ENCODE assay signal across 17 cellular contexts in the genomic region with DNA sequence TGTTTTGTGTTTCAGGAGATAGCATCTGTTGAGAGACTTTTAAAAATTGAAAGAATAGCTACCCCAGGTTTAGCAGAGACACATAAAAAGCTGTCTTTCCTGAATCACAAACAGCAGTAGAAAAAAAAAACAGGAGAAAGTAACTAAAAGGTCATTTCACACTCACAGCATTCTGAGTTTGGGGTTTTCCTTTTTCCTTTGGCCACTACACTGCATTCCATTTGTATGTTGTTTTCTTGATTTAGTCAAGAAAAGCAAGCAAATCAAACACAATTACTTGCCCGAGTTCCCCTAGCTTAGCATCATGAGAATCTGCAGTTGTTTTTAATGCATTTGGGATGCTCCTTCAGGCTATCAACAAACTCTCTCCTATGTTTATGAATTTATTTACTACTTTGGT.
A peak's percentile ranks its signal among the peaks of the same experiment; 100 is the strongest.
DNase-seq lines count a peak whose midpoint lies in the region; ATAC-seq and TF ChIP-seq lines count a peak whose summit lies in the region.
"Had no signal": no experiment of that assay in that cellular context is flagged by ENCODE, and none has a peak within 500 bp of the region (broad histone marks: within the 10 kb centered on the region; RNA-seq: fewer than 3 reads in every experiment).

No MANE protein-coding gene starts in this region.

- DNase-seq in HCEC 1CT (peak; percentile 32), chondrocyte (ENCODE audit: low spot score) (no peak), lung microvascular endothelial cell (ENCODE audit: low read depth in 2 of 2) (peak; percentile 71 to 88), smooth muscle cell (lab: John Stamatoyannopoulos, UW; ENCODE audit: unreplicated experiment) (no peak), kidney tubule cell (ENCODE audit: low spot score) (no peak), adrenal gland (no peak), NCI-H510A treated with DMSO at 0.1 percent for 48 hours (lab: John Stamatoyannopoulos, UW) (no peak)
- DNase-seq: activated naive CD4-positive, alpha-beta T cell treated with anti-CD3 and anti-CD28 coated beads, Interleukin-2, amount 10 ng/mL, durations not matched to agents 7 days and 5 days; activated T-cell treated with anti-CD3 and anti-CD28 coated beads for 4 hours; endodermal cell; stimulated activated naive B cell treated with anti-CD40 and anti-IgM and Interleukin-4, amounts not matched to agents 10 μg/mL and 1 μg/mL and 100 μg/mL, for 72 hours; SW 1271 had no signal

- no peaks in the 10 kb centered on the region for H3K79me2 ChIP-seq in smooth muscle cell (ENCODE audit: low read depth)

- no peak overlapping the region for H3K9ac ChIP-seq in smooth muscle cell (ENCODE audit: low read depth)

- intact Hi-C loops in adrenal gland (cut with DNase I) = no loop called here

- H3K27me3 ChIP-seq in smooth muscle cell (ENCODE audit: low read depth) = no peaks in the 10 kb centered on the region
- no peaks in the 10 kb centered on the region for H3K27me3 ChIP-seq in adrenal gland

- peak overlapping the region; percentile 26 for H2AFZ ChIP-seq in smooth muscle cell (ENCODE audit: low read depth)

- H4K20me1 ChIP-seq in smooth muscle cell (ENCODE audit: low read depth) = no peaks in the 10 kb centered on the region

- H3K9me3 Mint-ChIP-seq in chondrocyte (ENCODE audit: low read depth) = no peaks in the 10 kb centered on the region

- H3K4me2 ChIP-seq in smooth muscle cell = no peak overlapping the region

- peaks cover 13% of the 10 kb centered on the region for H3F3A ChIP-seq in smooth muscle cell (ENCODE audit: low read depth)

- TF ChIP-seq POLR2A in adrenal gland (IDR thresholded peaks at IDR 0.05) = no peak

- TF ChIP-seq CTCF in chondrocyte (IDR thresholded peaks at IDR 0.05) (no peak), smooth muscle cell (IDR thresholded peaks at IDR 0.05; ENCODE audit: borderline replicate concordance, insufficient read depth, poor library complexity, severe bottlenecking) (no peak), adrenal gland (IDR thresholded peaks at IDR 0.05) (no peak)

- no peaks in the 10 kb centered on the region for H3K36me3 Mint-ChIP-seq in chondrocyte (ENCODE audit: low read depth)
- H3K36me3 Mint-ChIP-seq: activated naive CD4-positive, alpha-beta T cell treated with anti-CD3 and anti-CD28 coated beads, Interleukin-2, amount 10 ng/mL, durations not matched to agents 7 days and 5 days; stimulated activated naive B cell treated with anti-CD40 and anti-IgM and Interleukin-4, amounts not matched to agents 10 μg/mL and 1 μg/mL and 100 μg/mL, for 72 hours; type B pancreatic cell had no signal

- no peaks in the 10 kb centered on the region for H3K9me3 ChIP-seq in smooth muscle cell (replicated peaks; ENCODE audit: low read depth)
- no peaks in the 10 kb centered on the region for H3K9me3 ChIP-seq in adrenal gland (replicated peaks in 1 of 3)

- H3K27ac Mint-ChIP-seq in chondrocyte (ENCODE audit: unreplicated experiment) = peak overlapping the region; percentile 60
- H3K27ac Mint-ChIP-seq: activated naive CD4-positive, alpha-beta T cell treated with anti-CD3 and anti-CD28 coated beads, Interleukin-2, amount 10 ng/mL, durations not matched to agents 7 days and 5 days; endodermal cell; stimulated activated naive B cell treated with anti-CD40 and anti-IgM and Interleukin-4, amounts not matched to agents 10 μg/mL and 1 μg/mL and 100 μg/mL, for 72 hours; type B pancreatic cell had no signal

- no peaks in the 10 kb centered on the region for H3K36me3 ChIP-seq in smooth muscle cell (ENCODE audit: low read depth)
- no peaks in the 10 kb centered on the region for H3K36me3 ChIP-seq in adrenal gland (replicated peaks in 1 of 2)

- peaks cover 8% of the 10 kb centered on the region for H3K4me1 Mint-ChIP-seq in chondrocyte (ENCODE audit: low read depth)
- H3K4me1 Mint-ChIP-seq: activated naive CD4-positive, alpha-beta T cell treated with anti-CD3 and anti-CD28 coated beads, Interleukin-2, amount 10 ng/mL, durations not matched to agents 7 days and 5 days; neural crest cell; stimulated activated naive B cell treated with anti-CD40 and anti-IgM and Interleukin-4, amounts not matched to agents 10 μg/mL and 1 μg/mL and 100 μg/mL, for 72 hours had no signal

- ATAC-seq in HG02870 (IDR thresholded peaks at IDR 0.05; ENCODE audit: unreplicated experiment) = no peak
- ATAC-seq: stimulated activated naive B cell treated with anti-CD40 and anti-IgM and Interleukin-4, amounts not matched to agents 10 μg/mL and 1 μg/mL and 100 μg/mL, for 72 hours had no signal

- H3K27ac ChIP-seq in smooth muscle cell (ENCODE audit: low read depth) = peak overlapping the region; percentile 88
- H3K27ac ChIP-seq in adrenal gland = no peak overlapping the region

- H3K4me3 ChIP-seq in smooth muscle cell = no peak overlapping the region
- H3K4me3 ChIP-seq in adrenal gland = no peak overlapping the region
- H3K4me3 ChIP-seq: lung had no signal

- H3K4me3 Mint-ChIP-seq in chondrocyte (ENCODE audit: unreplicated experiment) = no peak overlapping the region
- H3K4me3 Mint-ChIP-seq: activated naive CD4-positive, alpha-beta T cell treated with anti-CD3 and anti-CD28 coated beads, Interleukin-2, amount 10 ng/mL, durations not matched to agents 7 days and 5 days; CD14-positive monocyte; endodermal cell; neural crest cell; stimulated activated naive B cell treated with anti-CD40 and anti-IgM and Interleukin-4, amounts not matched to agents 10 μg/mL and 1 μg/mL and 100 μg/mL, for 72 hours; type B pancreatic cell had no signal

- 0% methylated on average over 1 of the region's 1 CpG for WGBS in smooth muscle cell (ENCODE audit: low lambda C conversion rate)
- WGBS in adrenal gland, 4 donors = 0 to 67% (median 21%) methylated on average over 1 of the region's 1 CpG

- H3K27me3 Mint-ChIP-seq in chondrocyte (ENCODE audit: low read depth) = no peaks in the 10 kb centered on the region
- H3K27me3 Mint-ChIP-seq: activated naive CD4-positive, alpha-beta T cell treated with anti-CD3 and anti-CD28 coated beads, Interleukin-2, amount 10 ng/mL, durations not matched to agents 7 days and 5 days; stimulated activated naive B cell treated with anti-CD40 and anti-IgM and Interleukin-4, amounts not matched to agents 10 μg/mL and 1 μg/mL and 100 μg/mL, for 72 hours; type B pancreatic cell had no signal

- H3K4me1 ChIP-seq in smooth muscle cell (ENCODE audit: low read depth) (peaks cover 12% of the 10 kb centered on the region), adrenal gland (replicated peaks in 1 of 2) (peaks cover 12 to 16% of the 10 kb centered on the region in 2 donors)

Comparison
In these comparisons a context has a peak if more than half of its experiments do, and no peak if none do; other contexts are left out.
1. DNase-seq: peak in HCEC 1CT (single experiment) and lung microvascular endothelial cell (2 of 2); none in chondrocyte (single experiment), smooth muscle cell (single experiment), kidney tubule cell (single experiment), adrenal gland (0 of 7) and NCI-H510A treated with DMSO at 0.1 percent for 48 hours (single experiment).